Comparison of ENCODE assay signal across 8 cellular contexts in genomic region chrX:16807976-16808542, GRCh38. TPM values are rescaled to one million over a fixed set of nuclear protein-coding genes. Genes with fewer than 3 reads are reported as not detected.
DNase-seq lines count a peak whose midpoint lies in the region; ATAC-seq and TF ChIP-seq lines count a peak whose summit lies in the region.

No MANE protein-coding gene starts in this region.

- no peaks in the 10 kb centered on the region for H3K27me3 Mint-ChIP-seq in activated CD4-positive, alpha-beta T cell treated with anti-CD3 and anti-CD28 coated beads, Interleukin-2, amount 10 ng/mL, durations not matched to agents 7 days and 5 days

- no peak for ATAC-seq in GM21381 (IDR thresholded peaks at IDR 0.05; ENCODE audit: unreplicated experiment)

- peaks cover 12% of the 10 kb centered on the region for H3K4me1 Mint-ChIP-seq in activated CD4-positive, alpha-beta T cell treated with anti-CD3 and anti-CD28 coated beads, Interleukin-2, amount 10 ng/mL, durations not matched to agents 7 days and 5 days

- no peak overlapping the region for H3K4me3 Mint-ChIP-seq in activated CD4-positive, alpha-beta T cell treated with anti-CD3 and anti-CD28 coated beads, Interleukin-2, amount 10 ng/mL, durations not matched to agents 7 days and 5 days

- 46 to 64% methylated on average over 1 to 4 of the region's 4 CpGs for WGBS in transverse colon (ENCODE audit: low coverage in 1 of 2), 2 donors

- CTCF ChIA-PET in activated CD4-positive, alpha-beta T cell treated with anti-CD3 and anti-CD28 coated beads, Interleukin-2, amount 10 ng/mL, durations not matched to agents 7 days and 5 days (lab: Charles Lee): interaction anchor here (1.6 kb wide), 2 partner anchors 9 to 23 kb away, joined by 3 read pairs; no protein-coding TSS in a partner anchor

- H3K36me3 Mint-ChIP-seq in activated CD4-positive, alpha-beta T cell treated with anti-CD3 and anti-CD28 coated beads, Interleukin-2, amount 10 ng/mL, durations not matched to agents 7 days and 5 days (ENCODE audit: low read depth): peaks cover 8% of the 10 kb centered on the region

- POLR2A ChIA-PET in activated CD4-positive, alpha-beta T cell treated with anti-CD3 and anti-CD28 coated beads, Interleukin-2, amount 10 ng/mL, durations not matched to agents 7 days and 5 days (lab: Charles Lee): no interaction called here

- no peak for DNase-seq in activated CD4-positive, alpha-beta T cell treated with anti-CD3 and anti-CD28 coated beads, Interleukin-2, amount 10 ng/mL, durations not matched to agents 7 days and 5 days
- no peak for DNase-seq in activated CD4-positive, alpha-beta T cell treated with anti-CD3 and anti-CD28 coated beads, Interleukin-2, amount 50 U/mL, for 1 hour
- peak; percentile 82 for DNase-seq in amniotic epithelial cell (ENCODE audit: low read depth)
- DNase-seq in iris pigment epithelial cell (ENCODE audit: low read depth): peak; percentile 85
- DNase-seq in transverse colon: peak; percentile 20
- no peak for DNase-seq in effector memory CD4-positive, alpha-beta T cell
- DNase-seq in globus pallidus (ENCODE audit: low spot score): no peak

- TF ChIP-seq CTCF in transverse colon (IDR thresholded peaks at IDR 0.05): no peak

- H3K27me3 ChIP-seq in transverse colon: no peaks in the 10 kb centered on the region
- no peaks in the 10 kb centered on the region for H3K27me3 ChIP-seq in effector memory CD4-positive, alpha-beta T cell (replicated peaks; ENCODE audit: control insufficient read depth, insufficient read depth, low read length, poor library complexity, severe bottlenecking)

- no peak for TF ChIP-seq POLR2A in transverse colon (IDR thresholded peaks at IDR 0.05)

- H3K27ac Mint-ChIP-seq in activated CD4-positive, alpha-beta T cell treated with anti-CD3 and anti-CD28 coated beads, Interleukin-2, amount 10 ng/mL, durations not matched to agents 7 days and 5 days: peak overlapping the region; percentile 76

- H3K9me3 Mint-ChIP-seq in activated CD4-positive, alpha-beta T cell treated with anti-CD3 and anti-CD28 coated beads, Interleukin-2, amount 10 ng/mL, durations not matched to agents 7 days and 5 days: no peaks in the 10 kb centered on the region

- in situ Hi-C loops in transverse colon (cut with MboI; ENCODE audit: low pct_ligation_motif_present in 1 of 4, low pct_unique_long_range_greater_than_20kb in 1 of 4, low sequenced_read_pairs in 3 of 4): no loop called here

- H3K4me3 ChIP-seq in transverse colon: peak overlapping the region in 2 of 4 donors; percentile 5 to 32
- H3K4me3 ChIP-seq in effector memory CD4-positive, alpha-beta T cell (ENCODE audit: insufficient read depth, low read depth, low read length, poor library complexity, severe bottlenecking): no peak overlapping the region

- peaks cover 6 to 15% (median 11%) of the 10 kb centered on the region in 4 donors for H3K4me1 ChIP-seq in transverse colon
- no peaks in the 10 kb centered on the region for H3K4me1 ChIP-seq in effector memory CD4-positive, alpha-beta T cell (ENCODE audit: control insufficient read depth, insufficient read depth, low read length, poor library complexity, severe bottlenecking)

- H3K9me3 ChIP-seq in transverse colon: no peaks in the 10 kb centered on the region
- no peaks in the 10 kb centered on the region for H3K9me3 ChIP-seq in effector memory CD4-positive, alpha-beta T cell (ENCODE audit: control insufficient read depth, low read length)

- intact Hi-C loops in transverse colon (cut with DNase I; ENCODE audit: low total_unique reads): no loop called here

- no peak for TF ChIP-seq EP300 in transverse colon (IDR thresholded peaks at IDR 0.05; ENCODE audit: low read depth)

- no peaks in the 10 kb centered on the region for H3K36me3 ChIP-seq in transverse colon
- H3K36me3 ChIP-seq in effector memory CD4-positive, alpha-beta T cell (ENCODE audit: control insufficient read depth, insufficient read depth, low read length): no peaks in the 10 kb centered on the region

- peak overlapping the region; percentile 50 to 66 (median 62) for H3K27ac ChIP-seq in transverse colon
- H3K27ac ChIP-seq in effector memory CD4-positive, alpha-beta T cell (ENCODE audit: insufficient read depth, low read length, poor library complexity, severe bottlenecking): no peak overlapping the region

RNA-seq across cellular contexts. Expression of gene TXLNG, which starts 21.8 kb away (rescaled TPM):
- total RNA-seq in activated CD4-positive, alpha-beta T cell treated with anti-CD3 and anti-CD28 coated beads, Interleukin-2, amount 10 ng/mL, durations not matched to agents 7 days and 5 days: 10 to 100 TPM; 10.4 to 12.2 TPM
- 10 to 100 TPM in 2 of 4 donors, 1 to 10 TPM in 2; 3.4 to 24.7 (median 12.4) TPM for total RNA-seq in transverse colon

Comparison
In these comparisons a context has a peak if more than half of its experiments do, and no peak if none do; other contexts are left out.
1. DNase-seq: peak in amniotic epithelial cell (single experiment), iris pigment epithelial cell (single experiment) and transverse colon (single experiment); none in activated CD4-positive, alpha-beta T cell treated with anti-CD3 and anti-CD28 coated beads, Interleukin-2, amount 10 ng/mL, durations not matched to agents 7 days and 5 days (single experiment), activated CD4-positive, alpha-beta T cell treated with anti-CD3 and anti-CD28 coated beads, Interleukin-2, amount 50 U/mL, for 1 hour (single experiment), effector memory CD4-positive, alpha-beta T cell (0 of 3) and globus pallidus (single experiment).